ENCODE assay signal across 9 cellular contexts in genomic region chr6:122789862-122790739, GRCh38. TPM values are rescaled to one million over a fixed set of nuclear protein-coding genes. Genes with fewer than 3 reads are reported as not detected.
DNase-seq lines count a peak whose midpoint lies in the region; ATAC-seq, FAIRE-seq and TF ChIP-seq lines count a peak whose summit lies in the region.
"Had no signal": no experiment of that assay in that cellular context is flagged by ENCODE, and none has a peak within 500 bp of the region (broad histone marks: within the 10 kb centered on the region; RNA-seq: fewer than 3 reads in every experiment).

No MANE protein-coding gene starts in this region.

- CTCF ChIA-PET in PC-3 (lab: Charles Lee): interaction anchor here (1.0 kb wide), 1 partner anchor 8 kb away, joined by 7 read pairs; no protein-coding TSS in a partner anchor

- H3K4me1 ChIP-seq in PC-3 (ENCODE audit: insufficient read depth, low read length): peaks cover 27% of the 10 kb centered on the region

- POLR2A ChIA-PET in PC-3 (lab: Charles Lee; ENCODE audit: unreplicated experiment): interaction anchor here (0.7 to 0.9 kb wide), 2 partner anchors 8 to 49 kb away, joined by 4 to 8 read pairs; no protein-coding TSS in a partner anchor

- H3K4me3 Mint-ChIP-seq in stimulated activated naive B cell treated with anti-CD40 and anti-IgM and Interleukin-4, amounts not matched to agents 10 μg/mL and 1 μg/mL and 100 μg/mL, for 72 hours: peak overlapping the region; percentile 83 to 86

- H3K9me2 ChIP-seq in PC-3 (replicated peaks; ENCODE audit: low read length): no peaks in the 10 kb centered on the region

- peak; percentile 47 for DNase-seq in DMS53 treated with DMSO at 0.1 percent for 48 hours (lab: John Stamatoyannopoulos, UW; ENCODE audit: unreplicated experiment)
- DNase-seq in PC-3: peak; percentile 19
- peak; percentile 60 for DNase-seq in bronchial epithelial cell (ENCODE audit: low read depth)
- DNase-seq in left kidney (ENCODE audit: low read depth, low spot score): peak; percentile 74
- peak; percentile 6 for DNase-seq in stimulated activated naive B cell treated with anti-CD40 and anti-IgM and Interleukin-4, amounts not matched to agents 10 μg/mL and 1 μg/mL and 100 μg/mL, for 72 hours
- no peak for DNase-seq in NCI-H226

- H3K4me2 ChIP-seq in PC-3 (ENCODE audit: low read length): peak overlapping the region; percentile 97

- intact Hi-C loops in PC-3 (cut with micrococcal nuclease): loop anchor here (5.0 kb wide), 2 partner anchors 47 to 58 kb away; no protein-coding TSS in a partner anchor

- no peak for FAIRE-seq in bronchial epithelial cell (lab: Jason Lieb, UNC)

- no peaks in the 10 kb centered on the region for H3K36me3 ChIP-seq in PC-3 (ENCODE audit: low read depth, low read length)
- H3K36me3 ChIP-seq in bronchial epithelial cell (ENCODE audit: control insufficient read depth, insufficient read depth, low read length): no peaks in the 10 kb centered on the region

- ATAC-seq in GM19395 (IDR thresholded peaks at IDR 0.05; ENCODE audit: unreplicated experiment): peak; percentile 66
- peak; percentile 63 for ATAC-seq in HG03378 (IDR thresholded peaks at IDR 0.05; ENCODE audit: unreplicated experiment)
- peak; percentile 42 for ATAC-seq in PC-3
- ATAC-seq in stimulated activated naive B cell treated with anti-CD40 and anti-IgM and Interleukin-4, amounts not matched to agents 10 μg/mL and 1 μg/mL and 100 μg/mL, for 72 hours (replicated peaks): peak; percentile 77 to 83

- H3K27ac Mint-ChIP-seq in stimulated activated naive B cell treated with anti-CD40 and anti-IgM and Interleukin-4, amounts not matched to agents 10 μg/mL and 1 μg/mL and 100 μg/mL, for 72 hours: peak overlapping the region; percentile 42

- H3K9ac ChIP-seq in PC-3 (ENCODE audit: low read length): peak overlapping the region; percentile 79

- H3K4me1 Mint-ChIP-seq in stimulated activated naive B cell treated with anti-CD40 and anti-IgM and Interleukin-4, amounts not matched to agents 10 μg/mL and 1 μg/mL and 100 μg/mL, for 72 hours: peaks cover 16 to 25% of the 10 kb centered on the region in 2 donors

- H2AFZ ChIP-seq in PC-3 (ENCODE audit: low read length): peak overlapping the region; percentile 96

- H3K27ac ChIP-seq in PC-3 (ENCODE audit: low read length): peak overlapping the region; percentile 80

- BruUV-seq in PC-3 (replicated peaks; lab: Mats Ljungman, UMichigan): TSS peak; percentile 42

- H3K36me3 Mint-ChIP-seq in stimulated activated naive B cell treated with anti-CD40 and anti-IgM and Interleukin-4, amounts not matched to agents 10 μg/mL and 1 μg/mL and 100 μg/mL, for 72 hours: no peaks in the 10 kb centered on the region

- H3K27me3 ChIP-seq in PC-3 (ENCODE audit: low read length): no peaks in the 10 kb centered on the region
- no peaks in the 10 kb centered on the region for H3K27me3 ChIP-seq in bronchial epithelial cell (ENCODE audit: control insufficient read depth, insufficient read depth, low read length)

- H3K4me3 ChIP-seq in PC-3 (ENCODE audit: low read length) (peak overlapping the region; percentile 88), bronchial epithelial cell (ENCODE audit: low read depth, low read length) (peak overlapping the region; percentile 59)

- 0 out of 2 replicates have a peak, but pooled peaks have one; percentile 14 for TF ChIP-seq CTCF in PC-3 (conservative IDR thresholded peaks at IDR 0.05; ENCODE audit: low read depth, low read length)
- peak; percentile 1 for TF ChIP-seq CTCF in bronchial epithelial cell (IDR thresholded peaks at IDR 0.05; ENCODE audit: insufficient read depth, low read length, severe bottlenecking)

- H4K20me1 ChIP-seq in PC-3 (ENCODE audit: low read length): no peaks in the 10 kb centered on the region

- H3K9me3 ChIP-seq in PC-3 (ENCODE audit: low read length): no peaks in the 10 kb centered on the region

- H3K79me2 ChIP-seq in PC-3 (ENCODE audit: low read length): peaks cover 26% of the 10 kb centered on the region

- no peaks in the 10 kb centered on the region for H3K9me3 Mint-ChIP-seq in stimulated activated naive B cell treated with anti-CD40 and anti-IgM and Interleukin-4, amounts not matched to agents 10 μg/mL and 1 μg/mL and 100 μg/mL, for 72 hours

- H3F3A ChIP-seq in PC-3 (ENCODE audit: low read length, unreplicated experiment): no peaks in the 10 kb centered on the region

- peaks cover 29 to 57% of the 10 kb centered on the region in 2 donors for H3K27me3 Mint-ChIP-seq in stimulated activated naive B cell treated with anti-CD40 and anti-IgM and Interleukin-4, amounts not matched to agents 10 μg/mL and 1 μg/mL and 100 μg/mL, for 72 hours

RNA-seq across cellular contexts. Expression of gene SMPDL3A, which starts 1.0 kb away (rescaled TPM):
- total RNA-seq in PC-3 (2014; rRNA removed) (2.7 and 4.6 TPM in 2 replicates), bronchial epithelial cell (6.0 and 7.4 TPM in 2 replicates)

RNA-seq across cellular contexts. Expression of gene FABP7, which starts 10.6 kb away (rescaled TPM):
- total RNA-seq in PC-3 (2014; rRNA removed): not detected in 2 replicates
- total RNA-seq in bronchial epithelial cell: not detected in 2 replicates
- total RNA-seq: activated CD8-positive, alpha-beta memory T cell treated with anti-CD3 and anti-CD28 coated beads for 36 hours had no signal
